Comparison of ENCODE assay signal across 14 cellular contexts in genomic region chr1:73611681-73612080, GRCh38.
A peak's percentile ranks its signal among the peaks of the same experiment; 100 is the strongest.
DNase-seq lines count a peak whose midpoint lies in the region; ATAC-seq, FAIRE-seq and TF ChIP-seq lines count a peak whose summit lies in the region.
"Had no signal": no experiment of that assay in that cellular context is flagged by ENCODE, and none has a peak within 500 bp of the region (broad histone marks: within the 10 kb centered on the region; RNA-seq: fewer than 3 reads in every experiment).

No MANE protein-coding gene starts in this region.

- H3K27me3 ChIP-seq in left lung: no peaks in the 10 kb centered on the region

- peak; percentile 27 for ATAC-seq in left lung
- ATAC-seq: GM12878 had no signal

- H3K4me1 ChIP-seq in left lung (no peaks in the 10 kb centered on the region), kidney (ENCODE audit: control insufficient read depth in 1 of 2, insufficient read depth in 1 of 2, low read depth in 1 of 2, low read length in 2 of 2) (no peaks in the 10 kb centered on the region)

- CTCF ChIA-PET in RWPE1 (lab: Yijun Ruan, JAX): interaction anchor here (0.6 kb wide), 1 partner anchor 11 kb away, joined by 3 read pairs; no protein-coding TSS in a partner anchor

- H3K27ac ChIP-seq in left lung (no peak overlapping the region), RWPE1 (no peak overlapping the region), kidney (ENCODE audit: low read depth in 2 of 2, low read length in 2 of 2) (no peak overlapping the region)

- H3K4me3 ChIP-seq in epithelial cell of esophagus (ENCODE audit: low read length): no peak overlapping the region
- no peak overlapping the region for H3K4me3 ChIP-seq in left lung
- no peak overlapping the region for H3K4me3 ChIP-seq in kidney (ENCODE audit: low read length in 2 of 2)
- H3K4me3 ChIP-seq: GM12878 had no signal

- FAIRE-seq in kidney (lab: Jason Lieb, UNC): no peak
- FAIRE-seq: A204.1, GM12878, GM18507, H54 had no signal

- peak; percentile 13 for DNase-seq in HT1080 (ENCODE audit: low read depth)
- DNase-seq in epithelial cell of esophagus (ENCODE audit: low read depth): peak; percentile 18
- no peak for DNase-seq in left lung
- no peak for DNase-seq in RWPE1 (ENCODE audit: low spot score)
- no peak for DNase-seq in kidney
- DNase-seq in germinal center (ENCODE audit: low spot score): no peak
- DNase-seq in ecto neural progenitor cell (ENCODE audit: low spot score): no peak
- DNase-seq: C1 segment of cervical spinal cord; CD4-positive, alpha-beta T cell; DMS79 had no signal

- H3K36me3 ChIP-seq in left lung (no peaks in the 10 kb centered on the region), kidney (ENCODE audit: control insufficient read depth in 1 of 2, insufficient read depth in 2 of 2, low read length in 2 of 2) (no peaks in the 10 kb centered on the region)

- POLR2A ChIA-PET in RWPE1 (lab: Yijun Ruan, JAX; ENCODE audit: low non-redundant PET): no interaction called here

- H3K9me3 ChIP-seq in left lung: peaks cover 0 to 4% of the 10 kb centered on the region in 2 donors
- H3K9me3 ChIP-seq in kidney (ENCODE audit: control insufficient read depth in 1 of 2, low read length in 2 of 2): no peaks in the 10 kb centered on the region

- no peak for TF ChIP-seq CTCF in epithelial cell of esophagus (IDR thresholded peaks at IDR 0.05; ENCODE audit: insufficient read depth, low read depth, low read length, missing control alignments)
- TF ChIP-seq CTCF in left lung (IDR thresholded peaks at IDR 0.05): no peak
- TF ChIP-seq CTCF in RWPE1 (conservative IDR thresholded peaks at IDR 0.05; ENCODE audit: low read depth): no peak
- TF ChIP-seq CTCF in kidney (IDR thresholded peaks at IDR 0.05; ENCODE audit: borderline replicate concordance, extremely low read depth, insufficient read depth): no peak

- intact Hi-C loops in left lung (cut with DNase I) (no loop called here), kidney (cut with DNase I) (no loop called here)

- no peak overlapping the region for H3K9ac ChIP-seq in kidney (ENCODE audit: low read length in 2 of 2)

Comparison
In these comparisons a context has a peak if more than half of its experiments do, and no peak if none do; other contexts are left out.
1. DNase-seq: peak in HT1080 (single experiment) and epithelial cell of esophagus (single experiment); none in left lung (0 of 2), RWPE1 (single experiment), kidney (single experiment), germinal center (single experiment) and ecto neural progenitor cell (single experiment).